Comparison of ENCODE assay signal across 8 cellular contexts in genomic region chr1:19468397-19468956, GRCh38. TPM values are rescaled to one million over a fixed set of nuclear protein-coding genes. Genes with fewer than 3 reads are reported as not detected.
A peak's percentile ranks its signal among the peaks of the same experiment; 100 is the strongest.
DNase-seq lines count a peak whose midpoint lies in the region; ATAC-seq and TF ChIP-seq lines count a peak whose summit lies in the region.

No MANE protein-coding gene starts in this region.

- no peak for TF ChIP-seq EP300 in gastroesophageal sphincter (IDR thresholded peaks at IDR 0.05)

- intact Hi-C loops in spleen (cut with DNase I; ENCODE audit: low total_unique reads), result no loop called here

- H3K27me3 ChIP-seq in gastroesophageal sphincter (no peaks in the 10 kb centered on the region), spleen (replicated peaks in 1 of 7) (no peaks in the 10 kb centered on the region)

- no peak for TF ChIP-seq CTCF in gastroesophageal sphincter (IDR thresholded peaks at IDR 0.05)
- no peak for TF ChIP-seq CTCF in spleen (IDR thresholded peaks at IDR 0.05 in 8 of 11, conservative IDR thresholded peaks at IDR 0.05 in 3 of 11)

- 58 to 76% methylated on average over 3 to 11 of the region's 15 CpGs for WGBS in gastroesophageal sphincter (ENCODE audit: low coverage in 1 of 2), 2 donors
- WGBS in spleen, 5 donors, result 43 to 53% (median 47%) methylated on average over 15 of the region's 15 CpGs

- H3K4me3 ChIP-seq in gastroesophageal sphincter (no peak overlapping the region), spleen (peak overlapping the region in 1 of 8 donors; percentile 43)

- ATAC-seq in GM19438 (IDR thresholded peaks at IDR 0.05; ENCODE audit: low read depth, unreplicated experiment) (peak; percentile 71), gastroesophageal sphincter (no peak), GM21717 (IDR thresholded peaks at IDR 0.05; ENCODE audit: unreplicated experiment) (no peak)

- H3K27ac ChIP-seq in gastroesophageal sphincter (peak overlapping the region; percentile 29 to 77 (median 70)), spleen (peak overlapping the region; percentile 56 to 87 (median 79))

- H3K36me3 ChIP-seq in gastroesophageal sphincter (peaks cover 0 to 12% of the 10 kb centered on the region in 2 donors), spleen (peaks cover 0 to 55% (median 5%) of the 10 kb centered on the region in 6 donors)

- in situ Hi-C loops in KBM-7 (cut with MboI; ENCODE audit: low pct_unique_long_range_greater_than_20kb, low sequenced_read_pairs), result no loop called here

- TF ChIP-seq POLR2A in gastroesophageal sphincter (IDR thresholded peaks at IDR 0.05) (no peak), spleen (IDR thresholded peaks at IDR 0.05) (no peak)

- peak; percentile 70 for DNase-seq in KBM-7
- peak; percentile 46 for DNase-seq in activated CD8-positive, alpha-beta memory T cell treated with anti-CD3 and anti-CD28 coated beads, Interleukin-2, amount 50 U/mL, for 24 hours (ENCODE audit: extremely low read depth)
- peak; percentile 93 for DNase-seq in spleen
- no peak for DNase-seq in dedifferentiated amniotic fluid mesenchymal stem cell (ENCODE audit: extremely low spot score)
- DNase-seq in H4 (ENCODE audit: low spot score), result no peak

- H3K9me3 ChIP-seq in gastroesophageal sphincter, result no peaks in the 10 kb centered on the region
- no peaks in the 10 kb centered on the region for H3K9me3 ChIP-seq in spleen

- H3K4me1 ChIP-seq in gastroesophageal sphincter (peaks cover 15 to 94% (median 64%) of the 10 kb centered on the region in 3 donors), spleen (peaks cover 50 to 100% (median 97%) of the 10 kb centered on the region in 6 donors)

RNA-seq across cellular contexts. Expression of gene CAPZB, which starts 16.9 kb away (rescaled TPM):
- total RNA-seq in gastroesophageal sphincter (100 to 1,000 TPM; 160 to 288 (median 184) TPM), spleen (100 to 1,000 TPM; 139 to 386 (median 302) TPM)
- 100 to 1,000 TPM; 221 to 281 (median 274) TPM for polyA plus RNA-seq in spleen
- total RNA-seq in H4 (2014; rRNA removed; shearing (Covaris generic)), result 165 and 184 TPM in 2 replicates

Comparison
In these comparisons a context has a peak if more than half of its experiments do, and no peak if none do; other contexts are left out.
1. DNase-seq: peak in KBM-7 (single experiment), activated CD8-positive, alpha-beta memory T cell treated with anti-CD3 and anti-CD28 coated beads, Interleukin-2, amount 50 U/mL, for 24 hours (single experiment) and spleen (single experiment); none in dedifferentiated amniotic fluid mesenchymal stem cell (single experiment) and H4 (single experiment).